In genomic region chr14:55077155-55077554, GRCh38 we compare ENCODE assay signal across 10 cellular contexts. TPM values are rescaled to one million over a fixed set of nuclear protein-coding genes. Genes with fewer than 3 reads are reported as not detected.
DNase-seq lines count a peak whose midpoint lies in the region; ATAC-seq and TF ChIP-seq lines count a peak whose summit lies in the region.
"Had no signal": no experiment of that assay in that cellular context is flagged by ENCODE, and none has a peak within 500 bp of the region (broad histone marks: within the 10 kb centered on the region; RNA-seq: fewer than 3 reads in every experiment).

No MANE protein-coding gene starts in this region.

- H3K4me1 Mint-ChIP-seq in HFFc6 (ENCODE audit: low read depth), result peaks cover 37% of the 10 kb centered on the region
- peaks cover 22% of the 10 kb centered on the region for H3K4me1 Mint-ChIP-seq in activated T-helper 17 cell treated with anti-CD3 and anti-CD28 coated beads, Interleukin-2, amount 50 U/mL, for 72 hours

- H4K91ac ChIP-seq in mesenchymal stem cell (ENCODE audit: low read length), result no peak overlapping the region

- H3K18ac ChIP-seq in mesenchymal stem cell (ENCODE audit: low read depth in 1 of 2, low read length in 2 of 2), result no peak overlapping the region

- no peaks in the 10 kb centered on the region; the same call in none of the 2 replicates for H3K27me3 Mint-ChIP-seq in HFFc6 (ENCODE audit: insufficient read depth)
- H3K27me3 Mint-ChIP-seq in activated T-helper 17 cell treated with anti-CD3 and anti-CD28 coated beads, Interleukin-2, amount 50 U/mL, for 72 hours, result no peaks in the 10 kb centered on the region

- peak overlapping the region; percentile 33 for H3K9ac ChIP-seq in mesenchymal stem cell (ENCODE audit: low read length)

- H3K9me3 Mint-ChIP-seq in HFFc6, result no peaks in the 10 kb centered on the region
- H3K9me3 Mint-ChIP-seq in activated T-helper 17 cell treated with anti-CD3 and anti-CD28 coated beads, Interleukin-2, amount 50 U/mL, for 72 hours, result no peaks in the 10 kb centered on the region
- H3K9me3 Mint-ChIP-seq: T-helper 1 cell treated with Interleukin-12 subunit alpha and Interleukin-12 subunit beta and Interleukin-4 antibody, amounts not matched to agents 30 μg/mL and 1 μg/mL, for 36 hours had no signal

- no peaks in the 10 kb centered on the region for H3K79me1 ChIP-seq in mesenchymal stem cell (replicated peaks; ENCODE audit: low read length, poor library complexity, severe bottlenecking)

- no peak overlapping the region for H3K4ac ChIP-seq in mesenchymal stem cell (ENCODE audit: low read depth in 1 of 2, low read length in 2 of 2)

- no peak overlapping the region for H3K4me2 ChIP-seq in mesenchymal stem cell (ENCODE audit: low read length, poor library complexity, severe bottlenecking)

- H3K9me3 ChIP-seq in mesenchymal stem cell (ENCODE audit: control insufficient read depth, low read length), result no peaks in the 10 kb centered on the region

- H3K14ac ChIP-seq in mesenchymal stem cell (ENCODE audit: low read length in 2 of 2), result no peak overlapping the region

- H3K27me3 ChIP-seq in mesenchymal stem cell (ENCODE audit: control insufficient read depth in 1 of 2, insufficient read depth in 1 of 2, low read length in 2 of 2), result no peaks in the 10 kb centered on the region

- in situ Hi-C loops in Caki2 (cut with HindIII; ENCODE audit: low pct_unique_long_range_greater_than_20kb, low sequenced_read_pairs), result no loop called here

- H2AFZ ChIP-seq in mesenchymal stem cell (ENCODE audit: low read depth, low read length), result no peak overlapping the region

- WGBS in mesenchymal stem cell, result 89% methylated on average over 5 of the region's 5 CpGs

- no peak overlapping the region for H2BK15ac ChIP-seq in mesenchymal stem cell (ENCODE audit: low read depth, poor library complexity, severe bottlenecking)

- H4K8ac ChIP-seq in mesenchymal stem cell (ENCODE audit: low read length), result no peak overlapping the region

- TF ChIP-seq CTCF in HFFc6 (IDR thresholded peaks at IDR 0.05), result no peak

- POLR2A ChIA-PET in HEK293T (lab: Yijun Ruan, JAX), result interaction anchor here (1.6 to 3.9 kb wide), 3 partner anchors 12 to 50 kb away, joined by 6 to 21 read pairs (median 7); partner anchors contain the start of genes MAPK1IP1L, SOCS4 and WDHD1

- DNase-seq in Caki2 (ENCODE audit: low read depth) (peak; percentile 17), HFFc6 (peak; percentile 38), mesenchymal stem cell (peak; percentile 59), ecto neural progenitor cell (ENCODE audit: low spot score) (no peak), HEK293T (ENCODE audit: extremely low spot score) (no peak)
- DNase-seq: NCI-H2081 had no signal

- H2BK120ac ChIP-seq in mesenchymal stem cell (ENCODE audit: low read depth, low read length), result no peak overlapping the region

- H3K23ac ChIP-seq in mesenchymal stem cell (ENCODE audit: low read length in 2 of 2), result no peak overlapping the region

- no peak overlapping the region for H2BK12ac ChIP-seq in mesenchymal stem cell (ENCODE audit: low read length in 2 of 2)

- peaks cover 3% of the 10 kb centered on the region for H3K4me1 ChIP-seq in mesenchymal stem cell (ENCODE audit: control insufficient read depth, insufficient read depth, low read depth, low read length)

- H3K27ac ChIP-seq in mesenchymal stem cell (ENCODE audit: low read length, poor library complexity, severe bottlenecking), result no peak overlapping the region

- CTCF ChIA-PET in HEK293T (lab: Yijun Ruan, JAX), result interaction anchor here (1.0 kb wide), 1 partner anchor 13 kb away, joined by 3 read pairs; no protein-coding TSS in a partner anchor

- H3K36me3 ChIP-seq in mesenchymal stem cell (ENCODE audit: control insufficient read depth in 1 of 2, insufficient read depth in 2 of 2, low read depth in 1 of 2, low read length in 2 of 2), result no peaks in the 10 kb centered on the region

- peak; percentile 86 for ATAC-seq in activated T-helper 17 cell treated with anti-CD3 and anti-CD28 coated beads, Interleukin-2, amount 50 U/mL, for 72 hours (replicated peaks)
- no peak for ATAC-seq in GM18909 (IDR thresholded peaks at IDR 0.05; ENCODE audit: poor library complexity, unreplicated experiment)
- ATAC-seq in GM18858 (IDR thresholded peaks at IDR 0.05; ENCODE audit: unreplicated experiment), result no peak

- H3K4me3 Mint-ChIP-seq in HFFc6, result no peak overlapping the region
- H3K4me3 Mint-ChIP-seq in activated T-helper 17 cell treated with anti-CD3 and anti-CD28 coated beads, Interleukin-2, amount 50 U/mL, for 72 hours, result no peak overlapping the region
- H3K4me3 Mint-ChIP-seq: T-helper 1 cell treated with Interleukin-12 subunit alpha and Interleukin-12 subunit beta and Interleukin-4 antibody, amounts not matched to agents 30 μg/mL and 1 μg/mL, for 36 hours had no signal

- H2BK5ac ChIP-seq in mesenchymal stem cell (ENCODE audit: low read depth, low read length, poor library complexity, severe bottlenecking), result no peak overlapping the region

- no peak overlapping the region for H2AK5ac ChIP-seq in mesenchymal stem cell (ENCODE audit: low read length, severe bottlenecking)

- no peak overlapping the region for H3K4me3 ChIP-seq in mesenchymal stem cell (ENCODE audit: insufficient read depth in 1 of 2, low read depth in 1 of 2, low read length in 2 of 2)

- no peak overlapping the region for H3K27ac Mint-ChIP-seq in HFFc6
- H3K27ac Mint-ChIP-seq in activated T-helper 17 cell treated with anti-CD3 and anti-CD28 coated beads, Interleukin-2, amount 50 U/mL, for 72 hours, result no peak overlapping the region
- H3K27ac Mint-ChIP-seq: T-helper 1 cell treated with Interleukin-12 subunit alpha and Interleukin-12 subunit beta and Interleukin-4 antibody, amounts not matched to agents 30 μg/mL and 1 μg/mL, for 36 hours had no signal

- H3K36me3 Mint-ChIP-seq in HFFc6 (ENCODE audit: low read depth), result no peaks in the 10 kb centered on the region
- H3K36me3 Mint-ChIP-seq in activated T-helper 17 cell treated with anti-CD3 and anti-CD28 coated beads, Interleukin-2, amount 50 U/mL, for 72 hours (ENCODE audit: low read depth), result no peaks in the 10 kb centered on the region

TF ChIP-seq in HEK293T, 16 proteins besides CTCF, POLR2A, EP300 and RAD21:
- no peak for TF ChIP-seq ELF4 (IDR thresholded peaks at IDR 0.05)
- no peak for TF ChIP-seq NFRKB (IDR thresholded peaks at IDR 0.05)
TF ChIP-seq in HEK293T: peak in this region for 0.

RNA-seq across cellular contexts. Expression of gene MAPK1IP1L, which starts 25.7 kb away (rescaled TPM):
- 18.9 and 46.6 TPM in 2 replicates for total RNA-seq in Caki2 (2014; rRNA removed; shearing (Covaris generic); ENCODE audit: low replicate concordance)
- 100 to 1,000 TPM; 114 to 150 (median 126) TPM for total RNA-seq in HFFc6 (2021; fragmentation: NEBNext Ultra II Directional; extraction: Animal tissue kit (Norgen Biotek cat#: 25700))
- 100 to 1,000 TPM; 106 to 114 TPM for total RNA-seq in activated T-helper 17 cell treated with anti-CD3 and anti-CD28 coated beads, Interleukin-2, amount 50 U/mL, for 72 hours
- polyA plus RNA-seq in mesenchymal stem cell (2013, experiment 1 of 2), result 123 TPM
- polyA plus RNA-seq in mesenchymal stem cell (2013, experiment 2 of 2), result 118 TPM

RNA-seq across cellular contexts. Expression of gene SOCS4, which starts 50.1 kb away (rescaled TPM):
- total RNA-seq in Caki2 (2014; rRNA removed; shearing (Covaris generic); ENCODE audit: low replicate concordance), result 3.6 and 4.7 TPM in 2 replicates
- 10 to 100 TPM; 22.1 to 26.2 (median 23.6) TPM for total RNA-seq in HFFc6 (2021; fragmentation: NEBNext Ultra II Directional; extraction: Animal tissue kit (Norgen Biotek cat#: 25700))
- total RNA-seq in activated T-helper 17 cell treated with anti-CD3 and anti-CD28 coated beads, Interleukin-2, amount 50 U/mL, for 72 hours, result 10 to 100 TPM; 17.5 to 36.5 TPM
- polyA plus RNA-seq in mesenchymal stem cell (2013, experiment 1 of 2), result 11.3 TPM
- 11.8 TPM for polyA plus RNA-seq in mesenchymal stem cell (2013, experiment 2 of 2)

RNA-seq across cellular contexts. Expression of gene WDHD1, which starts 50.3 kb away (rescaled TPM):
- total RNA-seq in Caki2 (2014; rRNA removed; shearing (Covaris generic); ENCODE audit: low replicate concordance), result 6.3 and 10.0 TPM in 2 replicates
- total RNA-seq in HFFc6 (2021; fragmentation: NEBNext Ultra II Directional; extraction: Animal tissue kit (Norgen Biotek cat#: 25700)), result 10 to 100 TPM in 5 of 6 experiments, 1 to 10 TPM in 1; 9.8 to 20.3 (median 17.8) TPM
- total RNA-seq in activated T-helper 17 cell treated with anti-CD3 and anti-CD28 coated beads, Interleukin-2, amount 50 U/mL, for 72 hours, result 10 to 100 TPM; 39.9 to 60.0 TPM
- 3.3 TPM for polyA plus RNA-seq in mesenchymal stem cell (2013, experiment 1 of 2)
- 2.8 TPM for polyA plus RNA-seq in mesenchymal stem cell (2013, experiment 2 of 2)

RNA-seq across cellular contexts. Expression of gene LGALS3, which starts 51.9 kb away (rescaled TPM):
- total RNA-seq in Caki2 (2014; rRNA removed; shearing (Covaris generic); ENCODE audit: low replicate concordance), result 246 and 274 TPM in 2 replicates
- total RNA-seq in HFFc6 (2021; fragmentation: NEBNext Ultra II Directional; extraction: Animal tissue kit (Norgen Biotek cat#: 25700)), result 10 to 100 TPM; 70.1 to 83.0 (median 74.7) TPM
- 100 to 1,000 TPM in 1 of 2 donors, 10 to 100 TPM in 1; 63.4 to 258 TPM for total RNA-seq in activated T-helper 17 cell treated with anti-CD3 and anti-CD28 coated beads, Interleukin-2, amount 50 U/mL, for 72 hours
- 172 TPM for polyA plus RNA-seq in mesenchymal stem cell (2013, experiment 1 of 2)
- 175 TPM for polyA plus RNA-seq in mesenchymal stem cell (2013, experiment 2 of 2)

Comparison
In these comparisons a context has a peak if more than half of its experiments do, and no peak if none do; other contexts are left out.
1. DNase-seq: peak in Caki2 (single experiment), HFFc6 (single experiment) and mesenchymal stem cell (single experiment); none in ecto neural progenitor cell (single experiment) and HEK293T (single experiment).